In genomic region chr11:47587039-47587675, GRCh38 we compare ENCODE assay signal across 1 cellular context.
TF ChIP-seq lines count a peak whose summit lies in the region.

No MANE protein-coding gene starts in this region.

TF ChIP-seq in HepG2, 621 proteins besides CTCF, POLR2A, EP300 and RAD21:
- TF ChIP-seq XRCC5 (optimal IDR thresholded peaks at IDR 0.05; ENCODE audit: low read length): peak; percentile 8
- TF ChIP-seq CEBPB (IDR thresholded peaks at IDR 0.05; ENCODE audit: borderline replicate concordance, low read depth, low read length): peak; percentile 30; the same call in 1 of the 2 replicates
- peak; percentile 92 for TF ChIP-seq ZNF263 (CRISPR knock-in tag; IDR thresholded peaks at IDR 0.05)
- no peak for TF ChIP-seq ZFP41 (CRISPR knock-in tag; IDR thresholded peaks at IDR 0.05; ENCODE audit: borderline replicate concordance)
